7 cellular contexts compared by ENCODE assay signal in the genomic region with DNA sequence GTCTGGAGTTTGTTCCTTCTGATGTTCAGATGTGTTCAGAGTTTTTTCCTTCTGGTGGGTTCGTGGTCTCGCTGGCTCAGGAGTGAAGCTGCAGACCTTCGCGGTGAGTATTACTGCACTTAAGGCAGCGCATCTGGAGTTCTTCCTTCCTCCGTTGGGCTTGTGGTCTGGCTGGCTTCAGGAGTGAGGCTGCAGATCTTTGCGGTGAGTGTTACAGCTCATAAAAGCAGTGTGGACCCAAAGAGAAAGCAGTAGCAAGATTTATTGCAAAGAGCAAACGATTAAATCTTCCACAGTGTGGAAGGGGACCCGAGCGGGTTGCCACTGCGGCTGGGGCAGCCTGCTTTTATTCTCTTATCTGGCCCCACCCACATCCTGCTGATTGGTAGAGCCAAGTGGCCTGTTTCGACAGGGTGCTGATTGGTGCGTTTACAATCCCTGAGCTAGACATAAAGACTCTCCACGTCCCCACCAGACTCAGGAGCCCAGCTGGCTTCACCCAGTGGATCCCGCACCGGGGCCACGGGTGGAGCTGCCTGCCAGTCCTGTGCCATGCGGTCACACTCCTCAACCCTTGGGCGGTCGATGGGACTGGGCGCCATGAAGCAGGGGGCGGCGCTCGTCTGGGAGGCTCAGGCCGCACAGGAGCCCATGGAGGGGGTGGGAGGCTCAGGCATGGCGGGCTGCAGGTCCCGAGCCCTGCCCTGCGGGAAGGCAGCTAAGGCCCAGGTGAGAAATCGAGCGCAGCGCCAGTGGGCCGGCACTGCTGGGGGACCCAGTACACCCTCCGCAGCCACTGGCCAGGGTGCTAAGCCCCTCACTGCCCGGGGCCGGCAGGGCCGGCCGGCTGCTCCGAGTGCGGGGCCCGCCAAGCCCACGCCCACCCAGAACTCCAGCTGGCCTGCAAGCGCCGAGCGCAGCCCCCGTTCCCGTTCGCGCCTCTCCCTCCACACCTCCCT.
DNase-seq lines count a peak whose midpoint lies in the region; ATAC-seq, FAIRE-seq and TF ChIP-seq lines count a peak whose summit lies in the region.
"Not testable (repeated sequence)": the region's sequence is repeated elsewhere in the genome, so short reads cannot be mapped to it uniquely, and the experiment has no call there.

No MANE protein-coding gene starts in this region.

- H3K79me2 ChIP-seq in astrocyte (ENCODE audit: insufficient read depth, low read length) = not testable (repeated sequence)

- H3K4me1 Mint-ChIP-seq in activated B cell treated with CpG ODN at 0.5 μM for 24 hours (peaks cover 32% of the 10 kb centered on the region), astrocyte (ENCODE audit: low read depth, unreplicated experiment) (peaks cover 20% of the 10 kb centered on the region), naive B cell (peaks cover 25 to 37% (median 35%) of the 10 kb centered on the region in 3 donors)
- H3K4me1 Mint-ChIP-seq in activated T-cell treated with anti-CD3 and anti-CD28 coated beads, Interleukin-2, amount 50 U/mL, for 72 hours (ENCODE audit: low read depth) = peaks cover 37% of the 10 kb centered on the region

- not testable (repeated sequence) for H3K9ac ChIP-seq in astrocyte (ENCODE audit: low read length)

- H3K36me3 Mint-ChIP-seq in activated B cell treated with CpG ODN at 0.5 μM for 24 hours (ENCODE audit: low read depth); activated T-cell treated with anti-CD3 and anti-CD28 coated beads, Interleukin-2, amount 50 U/mL, for 72 hours (ENCODE audit: insufficient read depth in 2 of 2); astrocyte (ENCODE audit: low read depth, unreplicated experiment); naive B cell: not testable (repeated sequence)

- not testable (repeated sequence) for H3K4me1 ChIP-seq in astrocyte (ENCODE audit: insufficient read depth, low read length)

- not testable (repeated sequence) for H3K9me3 ChIP-seq in astrocyte (ENCODE audit: insufficient read depth, low read depth, low read length)

- TF ChIP-seq CTCF in activated B cell treated with CpG ODN at 0.5 μM for 24 hours (IDR thresholded peaks at IDR 0.05); astrocyte (IDR thresholded peaks at IDR 0.05; ENCODE audit: insufficient read depth, low read depth, low read length): not testable (repeated sequence)

- H3K36me3 ChIP-seq in astrocyte (ENCODE audit: insufficient read depth, low read length) = not testable (repeated sequence)

- not testable (repeated sequence) for ATAC-seq in activated B cell treated with CpG ODN at 0.5 μM for 24 hours (ENCODE audit: low read depth); naive B cell (ENCODE audit: low read depth in 2 of 2)
- peak; percentile 58 to 78 for ATAC-seq in activated T-cell treated with anti-CD3 and anti-CD28 coated beads, Interleukin-2, amount 50 U/mL, for 72 hours (replicated peaks in 1 of 2)

- not testable (repeated sequence) for H3K27ac ChIP-seq in astrocyte (ENCODE audit: low read depth, low read length)

- intact Hi-C loops in activated B cell treated with CpG ODN at 0.5 μM for 24 hours (cut with micrococcal nuclease) = loop anchor here (10.0 kb wide), 1 partner anchor 678 kb away; the partner anchor contains the start of gene TBPL1

- H3K4me3 ChIP-seq in astrocyte (ENCODE audit: insufficient read depth, low read depth, low read length) = not testable (repeated sequence)

- not testable (repeated sequence) for H3K27me3 Mint-ChIP-seq in activated B cell treated with CpG ODN at 0.5 μM for 24 hours; astrocyte (ENCODE audit: low read depth, unreplicated experiment); naive B cell
- peaks cover 13% of the 10 kb centered on the region for H3K27me3 Mint-ChIP-seq in activated T-cell treated with anti-CD3 and anti-CD28 coated beads, Interleukin-2, amount 50 U/mL, for 72 hours (ENCODE audit: low read depth)

- H3K4me2 ChIP-seq in astrocyte (ENCODE audit: low read length) = not testable (repeated sequence)

- H3K9me3 Mint-ChIP-seq in activated B cell treated with CpG ODN at 0.5 μM for 24 hours; activated T-cell treated with anti-CD3 and anti-CD28 coated beads, Interleukin-2, amount 50 U/mL, for 72 hours; astrocyte (ENCODE audit: unreplicated experiment); naive B cell: not testable (repeated sequence)

- peak; percentile 65 for DNase-seq in EH (ENCODE audit: low read depth)
- peak; percentile 95 for DNase-seq in NOMO-1 treated with DMSO at 0.1 percent for 48 hours (lab: John Stamatoyannopoulos, UW; ENCODE audit: unreplicated experiment)
- not testable (repeated sequence) for DNase-seq in activated B cell treated with CpG ODN at 0.5 μM for 24 hours
- DNase-seq in activated T-cell treated with anti-CD3 and anti-CD28 coated beads, Interleukin-2, amount 50 U/mL, for 72 hours = peak; percentile 35 to 55
- DNase-seq in astrocyte (ENCODE audit: low read depth) = peak; percentile 16
- DNase-seq in naive B cell = peak; percentile 8
- peak; percentile 5 to 16 for DNase-seq in stimulated activated CD4-positive, alpha-beta T cell treated with anti-CD3 and anti-CD28 coated beads, Interleukin-4, amount 100 ng/mL, for 4 hours

- CTCF ChIA-PET in activated B cell treated with CpG ODN at 0.5 μM for 24 hours (lab: Charles Lee) = not testable (repeated sequence)

- FAIRE-seq in astrocyte (lab: Jason Lieb, UNC) = not testable (repeated sequence)

- H3K4me3 Mint-ChIP-seq in activated B cell treated with CpG ODN at 0.5 μM for 24 hours (peak overlapping the region; percentile 66), naive B cell (peak overlapping the region in 7 of 8 donors; percentile 16 to 88 (median 71))
- H3K4me3 Mint-ChIP-seq in activated T-cell treated with anti-CD3 and anti-CD28 coated beads, Interleukin-2, amount 50 U/mL, for 72 hours = peak overlapping the region; percentile 79 to 85
- not testable (repeated sequence) for H3K4me3 Mint-ChIP-seq in astrocyte (ENCODE audit: unreplicated experiment)

- not testable (repeated sequence) for H4K20me1 ChIP-seq in astrocyte (ENCODE audit: insufficient read depth, low read length)

- H3K27ac Mint-ChIP-seq in activated B cell treated with CpG ODN at 0.5 μM for 24 hours = peak overlapping the region; percentile 8
- not testable (repeated sequence) for H3K27ac Mint-ChIP-seq in activated T-cell treated with anti-CD3 and anti-CD28 coated beads, Interleukin-2, amount 50 U/mL, for 72 hours; astrocyte (ENCODE audit: unreplicated experiment)
- peak overlapping the region in 2 of 6 donors; percentile 4 to 85 for H3K27ac Mint-ChIP-seq in naive B cell

- not testable (repeated sequence) for H2AFZ ChIP-seq in astrocyte (ENCODE audit: low read depth, low read length)

- not testable (repeated sequence) for H3K27me3 ChIP-seq in astrocyte (ENCODE audit: insufficient read depth, low read length)

- POLR2A ChIA-PET in activated B cell treated with CpG ODN at 0.5 μM for 24 hours (lab: Charles Lee) = interaction anchor here (0.6 kb wide), 1 partner anchor 101 kb away, joined by 4 read pairs; no protein-coding TSS in a partner anchor
